Comparison of ENCODE assay signal across 25 cellular contexts in genomic region chr1:55698136-55698535, GRCh38.
"Had no signal": no experiment of that assay in that cellular context is flagged by ENCODE, and none has a peak within 500 bp of the region (broad histone marks: within the 10 kb centered on the region; RNA-seq: fewer than 3 reads in every experiment).

No MANE protein-coding gene starts in this region.

- DNase-seq: hypothalamus; immature natural killer cell; kidney; left colon; left lung; lower lobe of right lung; mammary epithelial cell; naive thymus-derived CD8-positive, alpha-beta T cell; occipital lobe; ovary; right lobe of liver; stimulated activated CD4-positive, alpha-beta T cell treated with anti-CD3 and anti-CD28 coated beads, Interleukin-12 subunit alpha, Interleukin-12 subunit beta, amount 100 ng/mL, for 4 hours; stimulated activated CD4-positive, alpha-beta T cell treated with anti-CD3 and anti-CD28 coated beads, Interleukin-15, amount 100 ng/mL, for 24 hours; stimulated activated CD4-positive, alpha-beta T cell treated with anti-CD3 and anti-CD28 coated beads, Interleukin-2, amount 100 ng/mL, for 24 hours; stimulated activated CD4-positive, alpha-beta T cell treated with anti-CD3 and anti-CD28 coated beads, Interleukin-4, amount 100 ng/mL, for 1 hour; stimulated activated naive B cell treated with anti-CD40 and anti-IgM and Interleukin-4, amounts not matched to agents 10 μg/mL and 1 μg/mL and 100 μg/mL, for 72 hours; stimulated activated naive CD8-positive, alpha-beta T cell treated with anti-CD3 and anti-CD28 coated beads, Interleukin-15, Interleukin-2, amounts not matched to agents 100 U/mL and 50 U/mL, for 24 hours; stomach; testis; thyroid gland; transverse colon; upper lobe of right lung had no signal

- H3K4me3 ChIP-seq: left lung, lower lobe of right lung, neural progenitor cell, ovary, right atrium auricular region, right lobe of liver, stomach, testis, thyroid gland, transverse colon, upper lobe of right lung had no signal

- H2AFZ ChIP-seq: neural progenitor cell had no signal

- ATAC-seq: left colon; left lung; lower lobe of right lung; naive thymus-derived CD8-positive, alpha-beta T cell; right lobe of liver; stimulated activated naive B cell treated with anti-CD40 and anti-IgM and Interleukin-4, amounts not matched to agents 10 μg/mL and 1 μg/mL and 100 μg/mL, for 72 hours; stimulated activated naive CD8-positive, alpha-beta T cell treated with anti-CD3 and anti-CD28 coated beads, Interleukin-15, Interleukin-2, amounts not matched to agents 100 U/mL and 50 U/mL, for 24 hours; upper lobe of right lung had no signal

- H3K9ac ChIP-seq: neural progenitor cell had no signal

- H3K4me2 ChIP-seq: neural progenitor cell had no signal

- H3K4me1 ChIP-seq: neural progenitor cell, right lobe of liver had no signal

- H3K27ac ChIP-seq: left lung, lower lobe of right lung, neural progenitor cell, neutrophil, ovary, right atrium auricular region, right lobe of liver, stomach, testis, thyroid gland, transverse colon, upper lobe of right lung had no signal

- H3K9me3 ChIP-seq: left lung, lower lobe of right lung, neutrophil, ovary, right atrium auricular region, right lobe of liver, stomach, testis, thyroid gland, transverse colon, upper lobe of right lung had no signal

- H3K27me3 ChIP-seq: left lung, neural progenitor cell, neutrophil, ovary, right atrium auricular region, right lobe of liver, stomach, testis, thyroid gland, transverse colon, upper lobe of right lung had no signal

- H3K36me3 ChIP-seq: left lung, lower lobe of right lung, neural progenitor cell, neutrophil, ovary, right atrium auricular region, right lobe of liver, stomach, thyroid gland, transverse colon, upper lobe of right lung had no signal
